In the genomic region with DNA sequence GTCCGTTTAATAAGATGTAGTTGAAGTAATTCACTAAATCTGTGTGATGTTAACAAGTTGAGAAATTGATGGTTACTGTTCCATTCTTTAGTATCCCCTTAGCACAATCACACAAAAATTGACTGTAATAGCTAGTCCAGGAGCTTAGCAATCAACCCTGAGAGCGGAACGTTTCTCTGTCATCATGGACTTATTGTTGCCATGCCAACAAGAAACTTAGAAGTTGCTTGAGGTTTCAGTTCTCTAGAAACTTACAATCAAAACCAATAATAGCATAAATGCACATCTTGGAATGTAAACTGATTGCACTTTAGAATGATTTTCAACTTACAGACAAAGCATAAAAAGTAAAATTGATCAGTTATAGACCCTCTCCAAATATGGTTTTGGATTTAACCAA, we compare ENCODE assay signal across 10 cellular contexts.
DNase-seq lines count a peak whose midpoint lies in the region; ATAC-seq lines count a peak whose summit lies in the region.
"Had no signal": no experiment of that assay in that cellular context is flagged by ENCODE, and none has a peak within 500 bp of the region (broad histone marks: within the 10 kb centered on the region; RNA-seq: fewer than 3 reads in every experiment).

No MANE protein-coding gene starts in this region.

- peak overlapping the region; percentile 89 to 97 (median 93) for H3K27ac Mint-ChIP-seq in naive B cell

- H3K4me1 Mint-ChIP-seq in naive B cell: peaks cover 29 to 47% (median 30%) of the 10 kb centered on the region in 3 donors

- peak; percentile 64 for ATAC-seq in GM19035 (IDR thresholded peaks at IDR 0.05; ENCODE audit: unreplicated experiment)
- peak; percentile 69 for ATAC-seq in GM21786 (IDR thresholded peaks at IDR 0.05; ENCODE audit: unreplicated experiment)
- peak; percentile 83 for ATAC-seq in HG03354 (IDR thresholded peaks at IDR 0.05; ENCODE audit: poor library complexity, severe bottlenecking, unreplicated experiment)
- ATAC-seq in naive B cell (ENCODE audit: low read depth in 2 of 2): peak; percentile 71 to 74

- no peaks in the 10 kb centered on the region for H3K27me3 Mint-ChIP-seq in naive B cell

- H3K36me3 Mint-ChIP-seq in naive B cell: peaks cover 4 to 9% of the 10 kb centered on the region in 2 donors

- peak overlapping the region in 1 of 8 donors; percentile 80 for H3K4me3 Mint-ChIP-seq in naive B cell

- peaks cover 1 to 8% (median 4%) of the 10 kb centered on the region in 7 donors for H3K9me3 Mint-ChIP-seq in naive B cell

- DNase-seq in naive B cell (peak; percentile 75), cerebellar nuclear complex (lab: John Stamatoyannopoulos, UW) (no peak), UCSD-AML1 (lab: John Stamatoyannopoulos, UW; ENCODE audit: unreplicated experiment) (no peak)
- DNase-seq in activated CD4-positive, CD25-positive, alpha-beta regulatory T cell treated with anti-CD3 and anti-CD28 coated beads, Interleukin-2, amount 50 U/mL, for 72 hours: no peak
- DNase-seq: erythroblast, HCEC 1CT, NCI-H187 had no signal
